8 cellular contexts compared by ENCODE assay signal in the genomic region with DNA sequence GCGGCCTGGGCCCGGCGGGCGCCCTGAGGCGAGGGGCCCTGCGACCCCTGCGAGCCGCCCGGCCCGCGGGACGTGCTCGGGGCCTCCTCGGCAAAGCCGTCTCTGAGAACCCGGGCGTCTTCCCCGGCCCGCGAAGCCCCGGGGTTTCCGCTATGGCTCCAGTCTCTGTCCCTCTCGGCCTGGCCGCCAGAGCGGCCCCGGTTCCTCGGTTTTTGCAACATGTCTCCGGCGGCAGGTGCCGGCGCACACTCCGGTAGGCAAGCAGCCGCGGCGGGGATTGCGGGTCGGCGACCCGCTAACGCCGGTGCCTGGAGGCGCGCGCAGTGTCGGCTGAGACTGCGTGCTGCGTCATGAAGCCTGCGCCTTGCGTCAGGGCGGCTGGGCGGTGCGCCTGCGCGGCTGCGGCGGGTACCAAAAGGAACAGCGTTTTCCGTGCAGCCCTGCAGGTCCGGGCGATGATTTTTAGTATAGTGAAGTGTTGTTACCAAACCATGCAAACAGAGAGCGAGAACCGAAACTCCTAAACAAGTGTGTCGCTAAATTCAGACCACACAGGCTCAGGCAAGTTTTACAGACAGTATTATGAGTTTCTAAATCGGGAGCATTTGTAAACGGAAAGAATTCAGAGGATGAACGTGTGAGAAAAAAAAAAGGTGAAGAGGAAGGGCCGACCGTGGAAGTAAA. TPM values are rescaled to one million over a fixed set of nuclear protein-coding genes. Genes with fewer than 3 reads are reported as not detected.
DNase-seq lines count a peak whose midpoint lies in the region; ATAC-seq and TF ChIP-seq lines count a peak whose summit lies in the region.

A gene (minus strand): TSS at position 338 of the 684 bp plus-strand sequence. CDS start 117 bp downstream, at position 221.

- H3K4me3 ChIP-seq in KMS-11 (IDR thresholded peaks at IDR 0.05; ENCODE audit: insufficient read depth, low read depth, low read length) (no peak within 1 kb of the TSS), fibroblast of pulmonary artery (replicated peaks; ENCODE audit: low read depth, low read length) (peak within 1 kb of the TSS; percentile 84)

- H3K27me3 Mint-ChIP-seq in activated T-helper 17 cell treated with anti-CD3 and anti-CD28 coated beads, Interleukin-2, amount 50 U/mL, for 72 hours, result no peaks in the 10 kb centered on the region
- H3K27me3 Mint-ChIP-seq in natural killer cell treated with Interleukin-12 subunit alpha and Interleukin-12 subunit beta and Interleukin-15 and Interleukin-18, amount 100 ng/mL, for 72 hours, result no peaks in the 10 kb centered on the region

- H3K4me1 ChIP-seq in KMS-11 (ENCODE audit: low read depth, poor library complexity, severe bottlenecking), result peaks cover 24% of the 10 kb centered on the region

- peaks cover 7% of the 10 kb centered on the region for H3K79me2 ChIP-seq in KMS-11 (ENCODE audit: insufficient read depth, low read depth)

- no peaks in the 10 kb centered on the region for H3K27me3 ChIP-seq in KMS-11 (ENCODE audit: insufficient read depth, low read depth)

- H3K27ac ChIP-seq in KMS-11, result peak within 1 kb of the TSS; percentile 86

- peaks cover 14% of the 10 kb centered on the region for H3K4me1 Mint-ChIP-seq in activated T-helper 17 cell treated with anti-CD3 and anti-CD28 coated beads, Interleukin-2, amount 50 U/mL, for 72 hours
- peaks cover 35 to 48% of the 10 kb centered on the region in 2 donors for H3K4me1 Mint-ChIP-seq in natural killer cell treated with Interleukin-12 subunit alpha and Interleukin-12 subunit beta and Interleukin-15 and Interleukin-18, amount 100 ng/mL, for 72 hours (ENCODE audit: low read depth in 2 of 2)

- peak within 1 kb of the TSS; percentile 79 for H2AFZ ChIP-seq in KMS-11 (ENCODE audit: low read depth)

- peak within 1 kb of the TSS; percentile 90 for H3K9ac ChIP-seq in KMS-11

- peak within 1 kb of the TSS; percentile 70 for H3K4me2 ChIP-seq in KMS-11

- H4K20me1 ChIP-seq in KMS-11 (ENCODE audit: insufficient read depth), result no peaks in the 10 kb centered on the region

- H3K36me3 Mint-ChIP-seq in activated T-helper 17 cell treated with anti-CD3 and anti-CD28 coated beads, Interleukin-2, amount 50 U/mL, for 72 hours (ENCODE audit: low read depth), result peaks cover 25% of the 10 kb centered on the region
- H3K36me3 Mint-ChIP-seq in natural killer cell treated with Interleukin-12 subunit alpha and Interleukin-12 subunit beta and Interleukin-15 and Interleukin-18, amount 100 ng/mL, for 72 hours, result no peaks in the 10 kb centered on the region

- TF ChIP-seq CTCF in KMS-11 (conservative IDR thresholded peaks at IDR 0.05; ENCODE audit: low read depth, low read length) (no peak), fibroblast of pulmonary artery (IDR thresholded peaks at IDR 0.05; ENCODE audit: low read length, missing control alignments) (no peak)

- peak within 1 kb of the TSS; percentile 97 for H3K27ac Mint-ChIP-seq in activated T-helper 17 cell treated with anti-CD3 and anti-CD28 coated beads, Interleukin-2, amount 50 U/mL, for 72 hours
- H3K27ac Mint-ChIP-seq in natural killer cell treated with Interleukin-12 subunit alpha and Interleukin-12 subunit beta and Interleukin-15 and Interleukin-18, amount 100 ng/mL, for 72 hours, result peak within 1 kb of the TSS; percentile 86 to 88

- DNase-seq in DMS79 treated with DMSO at 0.1 percent for 48 hours (lab: John Stamatoyannopoulos, UW) (peak; percentile 58), RKO (ENCODE audit: low spot score) (peak; percentile 87), fibroblast of pulmonary artery (ENCODE audit: low read depth) (peak; percentile 91)
- peak; percentile 93 for DNase-seq in natural killer cell treated with Interleukin-12 subunit alpha and Interleukin-12 subunit beta and Interleukin-15 and Interleukin-18, amount 100 ng/mL, for 72 hours (ENCODE audit: low spot score)
- peak; percentile 88 for DNase-seq in stimulated activated naive CD4-positive, alpha-beta T cell treated with Interleukin-2 at 50 U/mL for 16 hours (lab: John Stamatoyannopoulos, UW)

- no peaks in the 10 kb centered on the region for H3K9me3 Mint-ChIP-seq in activated T-helper 17 cell treated with anti-CD3 and anti-CD28 coated beads, Interleukin-2, amount 50 U/mL, for 72 hours
- H3K9me3 Mint-ChIP-seq in natural killer cell treated with Interleukin-12 subunit alpha and Interleukin-12 subunit beta and Interleukin-15 and Interleukin-18, amount 100 ng/mL, for 72 hours, result no peaks in the 10 kb centered on the region

- H3K4me3 Mint-ChIP-seq in activated T-helper 17 cell treated with anti-CD3 and anti-CD28 coated beads, Interleukin-2, amount 50 U/mL, for 72 hours, result peak within 1 kb of the TSS; percentile 95
- peak within 1 kb of the TSS; percentile 91 for H3K4me3 Mint-ChIP-seq in natural killer cell treated with Interleukin-12 subunit alpha and Interleukin-12 subunit beta and Interleukin-15 and Interleukin-18, amount 100 ng/mL, for 72 hours

- no peaks in the 10 kb centered on the region for H3K36me3 ChIP-seq in KMS-11 (ENCODE audit: insufficient read depth)

- ATAC-seq in GM21786 (IDR thresholded peaks at IDR 0.05; ENCODE audit: unreplicated experiment), result peak; percentile 82
- peak; percentile 95 for ATAC-seq in activated T-helper 17 cell treated with anti-CD3 and anti-CD28 coated beads, Interleukin-2, amount 50 U/mL, for 72 hours (replicated peaks)
- peak; percentile 97 for ATAC-seq in natural killer cell treated with Interleukin-12 subunit alpha and Interleukin-12 subunit beta and Interleukin-15 and Interleukin-18, amount 100 ng/mL, for 72 hours

RNA-seq across cellular contexts. Expression of the gene that starts here (rescaled TPM):
- 10 to 100 TPM in 1 of 2 donors, 1 to 10 TPM in 1; 7.2 to 12.0 TPM for total RNA-seq in activated T-helper 17 cell treated with anti-CD3 and anti-CD28 coated beads, Interleukin-2, amount 50 U/mL, for 72 hours
- 1 to 10 TPM; 6.2 to 9.5 TPM for total RNA-seq in natural killer cell treated with Interleukin-12 subunit alpha and Interleukin-12 subunit beta and Interleukin-15 and Interleukin-18, amount 100 ng/mL, for 72 hours
